18 cellular contexts compared by ENCODE assay signal in genomic region chr3:34155666-34156065, GRCh38.
DNase-seq lines count a peak whose midpoint lies in the region; ATAC-seq lines count a peak whose summit lies in the region.
"Had no signal": no experiment of that assay in that cellular context is flagged by ENCODE, and none has a peak within 500 bp of the region (broad histone marks: within the 10 kb centered on the region; RNA-seq: fewer than 3 reads in every experiment).

No MANE protein-coding gene starts in this region.

- H4K91ac ChIP-seq in mesenchymal stem cell (ENCODE audit: low read length): no peak overlapping the region

- H3K4me3 Mint-ChIP-seq in activated CD4-positive, alpha-beta T cell treated with anti-CD3 and anti-CD28 coated beads, Interleukin-2, amount 10 ng/mL, durations not matched to agents 24 days and 14 days: no peak overlapping the region
- no peak overlapping the region for H3K4me3 Mint-ChIP-seq in immature natural killer cell
- H3K4me3 Mint-ChIP-seq: activated T-cell treated with anti-CD3 and anti-CD28 coated beads, Interleukin-2, amount 50 U/mL, for 72 hours had no signal

- H3K36me3 Mint-ChIP-seq in activated CD4-positive, alpha-beta T cell treated with anti-CD3 and anti-CD28 coated beads, Interleukin-2, amount 10 ng/mL, durations not matched to agents 24 days and 14 days (ENCODE audit: low read depth): no peaks in the 10 kb centered on the region
- no peaks in the 10 kb centered on the region for H3K36me3 Mint-ChIP-seq in immature natural killer cell

- H2BK120ac ChIP-seq in mesenchymal stem cell (ENCODE audit: low read depth, low read length): no peak overlapping the region

- no peak overlapping the region for H3K14ac ChIP-seq in mesenchymal stem cell (ENCODE audit: low read length in 2 of 2)

- ATAC-seq in GM19023 (IDR thresholded peaks at IDR 0.05; ENCODE audit: unreplicated experiment) (peak; percentile 61), GM21737 (IDR thresholded peaks at IDR 0.05; ENCODE audit: unreplicated experiment) (peak; percentile 76), HG03159 (IDR thresholded peaks at IDR 0.05; ENCODE audit: unreplicated experiment) (peak; percentile 71)
- ATAC-seq: activated T-cell treated with anti-CD3 and anti-CD28 coated beads, Interleukin-2, amount 50 U/mL, for 72 hours; sciatic nerve had no signal

- H3K27ac ChIP-seq in mesenchymal stem cell (ENCODE audit: low read length, poor library complexity, severe bottlenecking): no peak overlapping the region
- H3K27ac ChIP-seq: BLaER1, colonic mucosa, transverse colon had no signal

- DNase-seq in mesenchymal stem cell: no peak
- no peak for DNase-seq in activated CD4-positive, alpha-beta T cell treated with anti-CD3 and anti-CD28 coated beads, Interleukin-2, amount 10 ng/mL, durations not matched to agents 24 days and 14 days
- no peak for DNase-seq in cerebellar nuclear complex (lab: John Stamatoyannopoulos, UW)
- no peak for DNase-seq in immature natural killer cell
- DNase-seq: activated CD4-positive, alpha-beta T cell treated with anti-CD3 and anti-CD28 coated beads, Interleukin-2, amount 50 U/mL, for 4 hours; activated T-cell treated with anti-CD3 and anti-CD28 coated beads, Interleukin-2, amount 50 U/mL, for 72 hours; colonic mucosa; erythroblast; glutamatergic neuron; midbrain; NCI-H226; stimulated activated CD4-positive, alpha-beta T cell treated with anti-CD3 and anti-CD28 coated beads, Interleukin-4, amount 100 ng/mL, for 4 hours; transverse colon had no signal

- intact Hi-C loops in activated CD4-positive, alpha-beta T cell treated with anti-CD3 and anti-CD28 coated beads, Interleukin-2, amount 10 ng/mL, durations not matched to agents 24 days and 14 days (cut with micrococcal nuclease): no loop called here

- H3K27me3 ChIP-seq in mesenchymal stem cell (ENCODE audit: control insufficient read depth in 1 of 2, insufficient read depth in 1 of 2, low read length in 2 of 2): no peaks in the 10 kb centered on the region
- H3K27me3 ChIP-seq: BLaER1, colonic mucosa, transverse colon had no signal

- no peak overlapping the region for H2AK5ac ChIP-seq in mesenchymal stem cell (ENCODE audit: low read length, severe bottlenecking)

- H3K9me3 ChIP-seq in mesenchymal stem cell (ENCODE audit: control insufficient read depth, low read length): no peaks in the 10 kb centered on the region
- H3K9me3 ChIP-seq: BLaER1, colonic mucosa, transverse colon had no signal

- no peaks in the 10 kb centered on the region for H3K79me1 ChIP-seq in mesenchymal stem cell (replicated peaks; ENCODE audit: low read length, poor library complexity, severe bottlenecking)

- no peaks in the 10 kb centered on the region for H3K36me3 ChIP-seq in mesenchymal stem cell (ENCODE audit: control insufficient read depth in 1 of 2, insufficient read depth in 2 of 2, low read depth in 1 of 2, low read length in 2 of 2)
- H3K36me3 ChIP-seq: BLaER1, colonic mucosa, transverse colon had no signal

- H3K4me1 Mint-ChIP-seq in activated CD4-positive, alpha-beta T cell treated with anti-CD3 and anti-CD28 coated beads, Interleukin-2, amount 10 ng/mL, durations not matched to agents 24 days and 14 days: no peaks in the 10 kb centered on the region
- no peaks in the 10 kb centered on the region for H3K4me1 Mint-ChIP-seq in immature natural killer cell

- H3K4me2 ChIP-seq in mesenchymal stem cell (ENCODE audit: low read length, poor library complexity, severe bottlenecking): peak overlapping the region; percentile 11
- H3K4me2 ChIP-seq: BLaER1 had no signal

- H3K9me3 Mint-ChIP-seq in activated CD4-positive, alpha-beta T cell treated with anti-CD3 and anti-CD28 coated beads, Interleukin-2, amount 10 ng/mL, durations not matched to agents 24 days and 14 days: no peaks in the 10 kb centered on the region
- H3K9me3 Mint-ChIP-seq in immature natural killer cell: no peaks in the 10 kb centered on the region
- H3K9me3 Mint-ChIP-seq: activated T-cell treated with anti-CD3 and anti-CD28 coated beads, Interleukin-2, amount 50 U/mL, for 72 hours had no signal

- H3K9ac ChIP-seq in mesenchymal stem cell (ENCODE audit: low read length): no peak overlapping the region
- H3K9ac ChIP-seq: BLaER1 had no signal

- H3K27me3 Mint-ChIP-seq in activated CD4-positive, alpha-beta T cell treated with anti-CD3 and anti-CD28 coated beads, Interleukin-2, amount 10 ng/mL, durations not matched to agents 24 days and 14 days: no peaks in the 10 kb centered on the region
- H3K27me3 Mint-ChIP-seq in immature natural killer cell (ENCODE audit: low read depth in 3 of 3): peaks cover 0 to 5% (median 0%) of the 10 kb centered on the region in 3 donors

- no peak overlapping the region for H2AFZ ChIP-seq in mesenchymal stem cell (ENCODE audit: low read depth, low read length)

- H2BK15ac ChIP-seq in mesenchymal stem cell (ENCODE audit: low read depth, poor library complexity, severe bottlenecking): no peak overlapping the region

- H3K4me3 ChIP-seq in mesenchymal stem cell (ENCODE audit: insufficient read depth in 1 of 2, low read depth in 1 of 2, low read length in 2 of 2): no peak overlapping the region
- H3K4me3 ChIP-seq: BLaER1, colonic mucosa, transverse colon had no signal

- no peak overlapping the region for H3K4ac ChIP-seq in mesenchymal stem cell (ENCODE audit: low read depth in 1 of 2, low read length in 2 of 2)

- no peak overlapping the region for H3K18ac ChIP-seq in mesenchymal stem cell (ENCODE audit: low read depth in 1 of 2, low read length in 2 of 2)

- H3K4me1 ChIP-seq in mesenchymal stem cell (ENCODE audit: control insufficient read depth, insufficient read depth, low read depth, low read length): no peaks in the 10 kb centered on the region
- H3K4me1 ChIP-seq: colonic mucosa, transverse colon had no signal

- 73% methylated on average over 2 of the region's 2 CpGs for WGBS in mesenchymal stem cell

- no peak overlapping the region for H2BK12ac ChIP-seq in mesenchymal stem cell (ENCODE audit: low read length in 2 of 2)

- no peak overlapping the region for H4K8ac ChIP-seq in mesenchymal stem cell (ENCODE audit: low read length)

- no peak overlapping the region for H2BK5ac ChIP-seq in mesenchymal stem cell (ENCODE audit: low read depth, low read length, poor library complexity, severe bottlenecking)

- H3K23ac ChIP-seq in mesenchymal stem cell (ENCODE audit: low read length in 2 of 2): no peak overlapping the region

- H3K27ac Mint-ChIP-seq in activated CD4-positive, alpha-beta T cell treated with anti-CD3 and anti-CD28 coated beads, Interleukin-2, amount 10 ng/mL, durations not matched to agents 24 days and 14 days: no peak overlapping the region
- H3K27ac Mint-ChIP-seq in immature natural killer cell: no peak overlapping the region
- H3K27ac Mint-ChIP-seq: activated T-cell treated with anti-CD3 and anti-CD28 coated beads, Interleukin-2, amount 50 U/mL, for 72 hours had no signal
